Comparison of ENCODE assay signal across 9 cellular contexts in the genomic region with DNA sequence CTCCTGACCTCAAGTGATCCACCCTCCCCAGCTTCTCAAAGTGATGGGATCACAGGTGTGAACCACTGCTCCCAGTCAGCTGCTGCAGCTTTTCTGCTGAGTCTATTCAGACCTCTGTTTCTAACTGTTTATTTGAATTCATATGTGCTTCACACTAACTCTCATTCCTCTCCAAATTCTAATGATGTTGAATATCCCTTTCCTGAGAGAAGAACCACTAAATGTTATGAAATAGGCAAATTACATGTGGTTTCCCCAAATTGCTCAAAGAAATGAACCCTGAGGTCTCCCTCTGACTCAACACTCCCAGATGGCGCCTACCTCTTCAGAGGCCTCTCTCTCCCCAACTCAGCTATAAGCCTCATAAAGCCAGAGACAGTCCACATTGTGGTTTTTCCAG.
A peak's percentile ranks its signal among the peaks of the same experiment; 100 is the strongest.
DNase-seq lines count a peak whose midpoint lies in the region; ATAC-seq lines count a peak whose summit lies in the region.
"Had no signal": no experiment of that assay in that cellular context is flagged by ENCODE, and none has a peak within 500 bp of the region (broad histone marks: within the 10 kb centered on the region; RNA-seq: fewer than 3 reads in every experiment).

No MANE protein-coding gene starts in this region.

- H3K27me3 Mint-ChIP-seq in naive thymus-derived CD8-positive, alpha-beta T cell = peaks cover 0 to 19% (median 6%) of the 10 kb centered on the region in 5 donors

- DNase-seq in GF-D8 (lab: John Stamatoyannopoulos, UW) (peak; percentile 36), NCI-H524 (lab: John Stamatoyannopoulos, UW) (peak; percentile 29 to 68), fibroblast of the conjunctiva (ENCODE audit: low read depth) (peak; percentile 66), NCI-H146 (lab: John Stamatoyannopoulos, UW) (no peak), cerebellar cortex (ENCODE audit: low spot score) (no peak)
- no peak for DNase-seq in activated effector memory CD4-positive, alpha-beta T cell treated with anti-CD3 and anti-CD28 coated beads, Interleukin-2, amount 50 U/mL, for 16 hours
- no peak for DNase-seq in naive thymus-derived CD8-positive, alpha-beta T cell
- DNase-seq: caudate nucleus had no signal

- ATAC-seq in HG02588 (IDR thresholded peaks at IDR 0.05; ENCODE audit: unreplicated experiment) = peak; percentile 90
- no peak for ATAC-seq in naive thymus-derived CD8-positive, alpha-beta T cell

- H3K4me3 Mint-ChIP-seq in naive thymus-derived CD8-positive, alpha-beta T cell = no peak overlapping the region

- peak overlapping the region in 1 of 10 donors; percentile 26 for H3K27ac Mint-ChIP-seq in naive thymus-derived CD8-positive, alpha-beta T cell

- POLR2A ChIA-PET in naive thymus-derived CD8-positive, alpha-beta T cell (lab: Charles Lee) = no interaction called here

- H3K4me1 Mint-ChIP-seq in naive thymus-derived CD8-positive, alpha-beta T cell = no peaks in the 10 kb centered on the region

- no peaks in the 10 kb centered on the region for H3K9me3 Mint-ChIP-seq in naive thymus-derived CD8-positive, alpha-beta T cell

- H3K36me3 Mint-ChIP-seq in naive thymus-derived CD8-positive, alpha-beta T cell = no peaks in the 10 kb centered on the region

Comparison
In these comparisons a context has a peak if more than half of its experiments do, and no peak if none do; other contexts are left out.
1. DNase-seq: peak in GF-D8 (single experiment), NCI-H524 (2 of 2) and fibroblast of the conjunctiva (single experiment); none in NCI-H146 (single experiment), cerebellar cortex (single experiment), activated effector memory CD4-positive, alpha-beta T cell treated with anti-CD3 and anti-CD28 coated beads, Interleukin-2, amount 50 U/mL, for 16 hours (single experiment) and naive thymus-derived CD8-positive, alpha-beta T cell (0 of 10).